In genomic region chr7:2028733-2029132, GRCh38 we compare ENCODE assay signal across 20 cellular contexts.
"Had no signal": no experiment of that assay in that cellular context is flagged by ENCODE, and none has a peak within 500 bp of the region (broad histone marks: within the 10 kb centered on the region; RNA-seq: fewer than 3 reads in every experiment).

No MANE protein-coding gene starts in this region.

- DNase-seq: activated CD4-positive, alpha-beta T cell treated with anti-CD3 and anti-CD28 coated beads for 1 hour; activated CD8-positive, alpha-beta memory T cell treated with anti-CD3 and anti-CD28 coated beads for 24 hours; activated CD8-positive, alpha-beta memory T cell treated with anti-CD3 and anti-CD28 coated beads, Interleukin-2, amount 50 U/mL, for 48 hours; activated gamma-delta T cell; activated T-cell treated with anti-CD3 and anti-CD28 coated beads, Interleukin-2, amount 50 U/mL, for 48 hours; effector CD8-positive, alpha-beta T cell; kidney glomerular epithelial cell; midbrain; stimulated activated naive CD8-positive, alpha-beta T cell treated with anti-CD3 and anti-CD28 coated beads, Interleukin-15, amount 100 ng/mL, for 72 hours; SW 1271; T-helper 2 cell; trophoblast cell; WERI-Rb-1 had no signal

- H3K36me3 ChIP-seq: breast epithelium, esophagus muscularis mucosa, gastroesophageal sphincter, heart left ventricle, WERI-Rb-1 had no signal

- FAIRE-seq: astrocyte, endothelial cell of umbilical vein had no signal

- H3K4me1 ChIP-seq: breast epithelium had no signal

- H3K27ac ChIP-seq: breast epithelium, esophagus muscularis mucosa, gastroesophageal sphincter, heart left ventricle, WERI-Rb-1 had no signal

- ATAC-seq: gastroesophageal sphincter; heart left ventricle; stimulated activated naive CD8-positive, alpha-beta T cell treated with anti-CD3 and anti-CD28 coated beads, Interleukin-15, amount 100 ng/mL, for 72 hours had no signal

- H3K27me3 ChIP-seq: breast epithelium, esophagus muscularis mucosa, gastroesophageal sphincter, heart left ventricle had no signal

- H3K4me3 ChIP-seq: breast epithelium, esophagus muscularis mucosa, gastroesophageal sphincter, heart left ventricle, lung had no signal
